In genomic region chr3:186567072-186567921, GRCh38 we compare ENCODE assay signal across 8 cellular contexts. TPM values are rescaled to one million over a fixed set of nuclear protein-coding genes. Genes with fewer than 3 reads are reported as not detected.
DNase-seq lines count a peak whose midpoint lies in the region; ATAC-seq and TF ChIP-seq lines count a peak whose summit lies in the region.

Gene TBCCD1 (minus strand): TSS chr3:186567339. CDS start chr3:186564329, 3,010 bp downstream.

- POLR2A ChIA-PET in activated CD4-positive, alpha-beta memory T cell treated with anti-CD3 and anti-CD28 coated beads, Interleukin-2, amount 10 ng/mL, durations not matched to agents 7 days and 5 days (lab: Charles Lee), result interaction anchor here (0.7 to 7.8 kb wide), 15 partner anchors 11 to 639 kb away, joined by 3 to 121 read pairs (median 5); partner anchors contain the start of genes EIF4A2, ETV5 and TRA2B

- TF ChIP-seq CTCF in dorsolateral prefrontal cortex (IDR thresholded peaks at IDR 0.05 in 54 of 56, conservative IDR thresholded peaks at IDR 0.05 in 2 of 56; ENCODE audit: low read depth in 1 of 56, partially characterized antibody in 56 of 56) (peak in 32 of 56 donors; percentile 8 to 59 (median 29)), right lobe of liver (IDR thresholded peaks at IDR 0.05) (no peak)

- H3K36me3 ChIP-seq in right lobe of liver, result peaks cover 0 to 2% (median 1%) of the 10 kb centered on the region in 4 donors

- ATAC-seq in GM19397 (IDR thresholded peaks at IDR 0.05; ENCODE audit: unreplicated experiment) (peak; percentile 57), HG03565 (IDR thresholded peaks at IDR 0.05; ENCODE audit: unreplicated experiment) (peak; percentile 35), right lobe of liver (peak; percentile 76 to 83 (median 80))

- intact Hi-C loops in dorsolateral prefrontal cortex (cut with DNase I) (loop anchor here (5.0 to 10.0 kb wide), 2 partner anchors 630 to 982 kb away; partner anchors contain the start of genes SENP2 (in 1 of the 2) and TRA2B (in 1 of the 2)), right lobe of liver (cut with DNase I) (no loop called here)

- H3K4me1 Mint-ChIP-seq in activated CD4-positive, alpha-beta memory T cell treated with anti-CD3 and anti-CD28 coated beads, Interleukin-2, amount 10 ng/mL, durations not matched to agents 7 days and 5 days, result peaks cover 57% of the 10 kb centered on the region

- WGBS in right lobe of liver (ENCODE audit: insufficient coverage, low coverage, low lambda C conversion rate, missing lambda C conversion rate), result 2% methylated on average over 11 of the region's 66 CpGs

- DNase-seq in CD1c-positive myeloid dendritic cell (ENCODE audit: extremely low spot score), result peak; percentile 95
- peak; percentile 95 for DNase-seq in NCI-H774 (lab: John Stamatoyannopoulos, UW)
- peak; percentile 95 for DNase-seq in activated CD4-positive, alpha-beta memory T cell treated with anti-CD3 and anti-CD28 coated beads, Interleukin-2, amount 10 ng/mL, durations not matched to agents 7 days and 5 days
- DNase-seq in dorsolateral prefrontal cortex, result peak; percentile 78 to 96 (median 88)
- peak; percentile 94 to 95 (median 95) for DNase-seq in right lobe of liver
- DNase-seq in stimulated activated CD4-positive, alpha-beta T cell treated with anti-CD3 and anti-CD28 coated beads, Interleukin-4, amount 100 ng/mL, for 24 hours, result peak; percentile 94

- H3K4me3 Mint-ChIP-seq in activated CD4-positive, alpha-beta memory T cell treated with anti-CD3 and anti-CD28 coated beads, Interleukin-2, amount 10 ng/mL, durations not matched to agents 7 days and 5 days, result peak within 1 kb of the TSS; percentile 81

- no peaks in the 10 kb centered on the region for H3K27me3 ChIP-seq in dorsolateral prefrontal cortex
- H3K27me3 ChIP-seq in right lobe of liver, result no peaks in the 10 kb centered on the region

- H3K9me3 Mint-ChIP-seq in activated CD4-positive, alpha-beta memory T cell treated with anti-CD3 and anti-CD28 coated beads, Interleukin-2, amount 10 ng/mL, durations not matched to agents 7 days and 5 days, result no peaks in the 10 kb centered on the region

- CTCF ChIA-PET in activated CD4-positive, alpha-beta memory T cell treated with anti-CD3 and anti-CD28 coated beads, Interleukin-2, amount 10 ng/mL, durations not matched to agents 7 days and 5 days (lab: Charles Lee), result interaction anchor here (1.0 to 1.3 kb wide), 2 partner anchors 50 to 624 kb away, joined by 4 to 5 read pairs; no protein-coding TSS in a partner anchor

- peaks cover 0 to 28% (median 13%) of the 10 kb centered on the region in 4 donors for H3K4me1 ChIP-seq in right lobe of liver

- peaks cover 11% of the 10 kb centered on the region for H3K36me3 Mint-ChIP-seq in activated CD4-positive, alpha-beta memory T cell treated with anti-CD3 and anti-CD28 coated beads, Interleukin-2, amount 10 ng/mL, durations not matched to agents 7 days and 5 days (ENCODE audit: low read depth)

- peak within 1 kb of the TSS; percentile 61 to 100 (median 96) for H3K4me3 ChIP-seq in dorsolateral prefrontal cortex
- H3K4me3 ChIP-seq in right lobe of liver, result peak within 1 kb of the TSS; percentile 73 to 96 (median 94)

- no peaks in the 10 kb centered on the region for H3K9me3 ChIP-seq in right lobe of liver

- no peaks in the 10 kb centered on the region for H3K27me3 Mint-ChIP-seq in activated CD4-positive, alpha-beta memory T cell treated with anti-CD3 and anti-CD28 coated beads, Interleukin-2, amount 10 ng/mL, durations not matched to agents 7 days and 5 days

- H3K27ac ChIP-seq in dorsolateral prefrontal cortex, result peak within 1 kb of the TSS; percentile 5 to 95 (median 87)
- H3K27ac ChIP-seq in right lobe of liver, result peak within 1 kb of the TSS; percentile 73 to 85 (median 84)

- peak within 1 kb of the TSS; percentile 85 for H3K27ac Mint-ChIP-seq in activated CD4-positive, alpha-beta memory T cell treated with anti-CD3 and anti-CD28 coated beads, Interleukin-2, amount 10 ng/mL, durations not matched to agents 7 days and 5 days

- TF ChIP-seq POLR2A in right lobe of liver (IDR thresholded peaks at IDR 0.05), result peak; percentile 95

RNA-seq across cellular contexts. Expression of gene TBCCD1, which starts in this region (rescaled TPM):
- total RNA-seq in activated CD4-positive, alpha-beta memory T cell treated with anti-CD3 and anti-CD28 coated beads, Interleukin-2, amount 10 ng/mL, durations not matched to agents 7 days and 5 days, result 10 to 100 TPM; 11.9 to 13.5 TPM
- total RNA-seq in dorsolateral prefrontal cortex, result 10 to 100 TPM in 112 of 120 experiments, 1 to 10 TPM in 8; 9.0 to 18.1 (median 12.5) TPM
- total RNA-seq in right lobe of liver, result 1 to 10 TPM; 6.7 to 8.7 (median 7.5) TPM

Comparison
In these comparisons a context has a peak if more than half of its experiments do, and no peak if none do; other contexts are left out.
1. Peak in every context shown above with its lines: DNase-seq, ATAC-seq, H3K4me3 ChIP-seq and H3K27ac ChIP-seq.
2. CTCF ChIP-seq: peak in dorsolateral prefrontal cortex (32 of 56); none in right lobe of liver (0 of 4).
3. intact Hi-C loops: an anchor here in dorsolateral prefrontal cortex (5.0 to 10.0 kb wide); none called in right lobe of liver.